In genomic region chr15:77070500-77071337, GRCh38 we compare ENCODE assay signal across 8 cellular contexts. TPM values are rescaled to one million over a fixed set of nuclear protein-coding genes. Genes with fewer than 3 reads are reported as not detected.
DNase-seq lines count a peak whose midpoint lies in the region; ATAC-seq and TF ChIP-seq lines count a peak whose summit lies in the region.

Gene TSPAN3 (minus strand): TSS chr15:77071109. CDS start chr15:77070954, 155 bp downstream.

- H3K27ac ChIP-seq in mammary epithelial cell (ENCODE audit: insufficient read depth, low read depth, low read length) (peak within 1 kb of the TSS; percentile 49), iPS-20b (ENCODE audit: low read length) (no peak within 1 kb of the TSS), skin epidermis (peak within 1 kb of the TSS; percentile 61 to 94 (median 83))

- intact Hi-C loops in mammary epithelial cell (cut with micrococcal nuclease): no loop called here

- 2% methylated on average over 19 of the region's 97 CpGs for WGBS in mammary epithelial cell (ENCODE audit: low coverage, missing lambda C conversion rate)

- no TSS peak for BruUV-seq in mammary epithelial cell (replicated peaks; lab: Mats Ljungman, UMichigan)

- dilution Hi-C loops in mammary epithelial cell (cut with HindIII; ENCODE audit: low sequenced_read_pairs): no loop called here

- peak; percentile 92 for ATAC-seq in HG03175 (IDR thresholded peaks at IDR 0.05; ENCODE audit: unreplicated experiment)

- H2AFZ ChIP-seq in mammary epithelial cell (ENCODE audit: low read depth, low read length): peak within 1 kb of the TSS; percentile 74

- H3K79me2 ChIP-seq in mammary epithelial cell (ENCODE audit: insufficient read depth, low read length): peaks cover 47% of the 10 kb centered on the region

- H3K9ac ChIP-seq in mammary epithelial cell (ENCODE audit: insufficient read depth, low read length): peak within 1 kb of the TSS; percentile 60
- peak within 1 kb of the TSS; percentile 82; the same call in 1 of the 2 replicates for H3K9ac ChIP-seq in iPS-20b (ENCODE audit: low read depth, low read length)

- H3K4me1 ChIP-seq in mammary epithelial cell (ENCODE audit: insufficient read depth, low read length) (peaks cover 17% of the 10 kb centered on the region), iPS-20b (ENCODE audit: insufficient read depth, low read length) (peaks cover 5% of the 10 kb centered on the region)

- CTCF ChIA-PET in mammary epithelial cell (lab: Charles Lee; ENCODE audit: low non-redundant PET): no interaction called here

- peak; percentile 83 for TF ChIP-seq POLR2A in GM18951 (IDR thresholded peaks at IDR 0.05; ENCODE audit: extremely low read depth, insufficient read depth, insufficient read length)

- H4K20me1 ChIP-seq in mammary epithelial cell (ENCODE audit: insufficient read depth, low read length): no peaks in the 10 kb centered on the region

- peak; percentile 95 for DNase-seq in AG08395 (ENCODE audit: low spot score)
- DNase-seq in NCI-H2227 treated with DMSO at 0.1 percent for 48 hours (lab: John Stamatoyannopoulos, UW): peak; percentile 83
- peak; percentile 82 for DNase-seq in mammary epithelial cell

- H3K36me3 ChIP-seq in mammary epithelial cell (ENCODE audit: insufficient read depth, low read length): no peaks in the 10 kb centered on the region
- no peaks in the 10 kb centered on the region for H3K36me3 ChIP-seq in iPS-20b (ENCODE audit: insufficient read depth, low read depth, low read length)

- H3K27me3 ChIP-seq in mammary epithelial cell (ENCODE audit: insufficient read depth, low read length) (peaks cover 6% of the 10 kb centered on the region), iPS-20b (ENCODE audit: insufficient read depth, low read length) (peaks cover 9% of the 10 kb centered on the region; the same call in 1 of the 2 replicates)

- peak within 1 kb of the TSS; percentile 87 for H3K4me2 ChIP-seq in mammary epithelial cell (ENCODE audit: insufficient read depth, low read depth, low read length)

- H3K9me3 ChIP-seq in mammary epithelial cell (replicated peaks; ENCODE audit: insufficient read depth, low read length): no peaks in the 10 kb centered on the region
- H3K9me3 ChIP-seq in iPS-20b (ENCODE audit: insufficient read depth, low read depth, low read length): no peaks in the 10 kb centered on the region

- TF ChIP-seq CTCF in WI38 (IDR thresholded peaks at IDR 0.05; ENCODE audit: low read depth, low read length) (no peak), mammary epithelial cell (conservative IDR thresholded peaks at IDR 0.05 in 1 of 2, IDR thresholded peaks at IDR 0.05 in 1 of 2; ENCODE audit: extremely low read depth in 1 of 2, insufficient read depth in 1 of 2, low read depth in 1 of 2, low read length in 2 of 2) (no peak)

- peak within 1 kb of the TSS; percentile 79 for H3K4me3 ChIP-seq in WI38 (ENCODE audit: low read depth, low read length)
- peak within 1 kb of the TSS; percentile 63 to 90 (median 78) for H3K4me3 ChIP-seq in mammary epithelial cell (replicated peaks in 1 of 3; ENCODE audit: insufficient read depth in 1 of 3, low read depth in 2 of 3, low read length in 3 of 3)
- peak within 1 kb of the TSS; percentile 90 for H3K4me3 ChIP-seq in iPS-20b (ENCODE audit: low read length)
- H3K4me3 ChIP-seq in skin epidermis: peak within 1 kb of the TSS; percentile 62 to 92 (median 81)

- in situ Hi-C loops in GM18951 (cut with MboI; ENCODE audit: low sequenced_read_pairs, unreplicated experiment) (no loop called here), mammary epithelial cell (cut with MboI; ENCODE audit: low sequenced_read_pairs in 2 of 2) (no loop called here)

RNA-seq across cellular contexts. Expression of gene TSPAN3, which starts in this region (rescaled TPM):
- total RNA-seq in mammary epithelial cell: 100 to 1,000 TPM in 1 of 2 donors, 10 to 100 TPM in 1; 80.0 to 100 TPM
- polyA plus RNA-seq in mammary epithelial cell: 148 TPM
- 227 TPM for polyA minus RNA-seq in mammary epithelial cell
